ENCODE assay signal across 8 cellular contexts in the genomic region with DNA sequence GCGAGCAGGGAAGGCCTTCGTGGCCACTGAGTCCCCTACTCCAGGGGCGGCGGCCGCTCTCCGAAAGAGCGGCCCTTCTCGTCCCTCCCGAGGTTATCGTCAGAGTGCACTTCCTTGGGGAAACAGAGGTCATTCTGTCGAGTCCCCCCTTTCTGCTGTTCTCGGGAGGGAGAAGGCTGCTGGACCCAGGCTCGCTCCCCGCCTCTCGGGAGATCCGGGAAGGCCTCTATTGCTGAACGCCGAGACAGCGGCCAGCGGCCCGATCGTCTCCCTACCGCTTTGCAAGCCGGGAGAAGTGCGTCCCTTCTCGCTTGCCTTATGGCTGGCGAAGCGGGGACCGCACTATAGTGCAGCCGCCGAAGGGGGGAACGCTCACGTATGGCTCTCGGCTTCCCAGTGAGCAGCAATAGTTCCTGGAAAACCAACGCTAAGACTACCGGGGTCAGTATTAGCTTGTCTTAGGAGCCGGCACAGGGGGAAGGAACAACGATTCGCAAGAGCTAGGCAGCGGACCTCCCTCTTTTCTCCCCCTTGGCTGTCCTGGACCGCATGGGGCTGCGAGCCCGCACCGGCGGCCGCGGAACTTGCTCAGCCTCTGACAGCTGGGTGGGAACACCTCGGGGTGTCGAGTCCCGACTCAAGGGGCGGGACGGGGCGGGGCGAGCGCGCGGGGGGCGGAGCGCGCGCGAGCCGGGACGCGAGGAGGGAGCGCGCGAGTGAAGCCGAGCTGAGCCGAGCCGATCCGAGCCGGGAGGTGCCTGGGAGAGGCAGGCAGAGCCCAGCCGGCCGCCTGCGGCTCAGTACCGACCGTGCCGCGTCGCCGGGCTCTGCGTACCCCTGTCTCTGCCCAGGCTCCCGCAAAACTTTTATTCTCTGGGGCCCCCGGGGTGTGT. TPM values are rescaled to one million over a fixed set of nuclear protein-coding genes. Genes with fewer than 3 reads are reported as not detected.
DNase-seq lines count a peak whose midpoint lies in the region; ATAC-seq and TF ChIP-seq lines count a peak whose summit lies in the region.

No MANE protein-coding gene starts in this region.

- intact Hi-C loops in adrenal gland (cut with DNase I) (no loop called here), heart left ventricle (cut with DNase I) (loop anchor here in 8 of 10 donors (1.0 to 10.0 kb wide), 14 partner anchors 16 to 467 kb away; a partner anchor contains a TSS), posterior cingulate gyrus (cut with DNase I) (loop anchor here (1.0 to 5.0 kb wide), 4 partner anchors 47 to 190 kb away; a partner anchor contains a TSS)

- TF ChIP-seq POLR2A in GM15510 (IDR thresholded peaks at IDR 0.05; ENCODE audit: borderline replicate concordance, extremely low read depth, insufficient read length): peak; percentile 49
- peak; percentile 73 to 90 for TF ChIP-seq POLR2A in adrenal gland (IDR thresholded peaks at IDR 0.05)
- peak; percentile 49 to 92 for TF ChIP-seq POLR2A in heart left ventricle (IDR thresholded peaks at IDR 0.05)

- H3K9me3 ChIP-seq in adrenal gland (replicated peaks in 1 of 3) (no peaks in the 10 kb centered on the region), heart left ventricle (no peaks in the 10 kb centered on the region)

- peaks cover 4% of the 10 kb centered on the region for H3K36me3 Mint-ChIP-seq in type B pancreatic cell

- H3K27me3 Mint-ChIP-seq in type B pancreatic cell: peaks cover 15% of the 10 kb centered on the region

- peak overlapping the region; percentile 98 for H3K27ac Mint-ChIP-seq in type B pancreatic cell

- peak overlapping the region; percentile 71 to 84 (median 82) for H3K4me3 ChIP-seq in adrenal gland
- H3K4me3 ChIP-seq in heart left ventricle: peak overlapping the region; percentile 66 to 93 (median 82)

- peaks cover 23% of the 10 kb centered on the region for H3K4me1 Mint-ChIP-seq in type B pancreatic cell (ENCODE audit: unreplicated experiment)

- H3K36me3 ChIP-seq in adrenal gland (replicated peaks in 1 of 2) (no peaks in the 10 kb centered on the region), heart left ventricle (no peaks in the 10 kb centered on the region)

- H3K27ac ChIP-seq in adrenal gland: peak overlapping the region; percentile 90 to 95 (median 94)
- H3K27ac ChIP-seq in heart left ventricle: peak overlapping the region; percentile 87 to 99 (median 96)

- TF ChIP-seq CTCF in adrenal gland (IDR thresholded peaks at IDR 0.05) (peak in 3 of 6 experiments; percentile 10 to 28 (median 11)), heart left ventricle (IDR thresholded peaks at IDR 0.05) (no peak), type B pancreatic cell (conservative IDR thresholded peaks at IDR 0.05) (no peak)

- DNase-seq in NCI-H1436 (lab: John Stamatoyannopoulos, UW) (peak; percentile 92), T follicular helper cell (ENCODE audit: low read depth) (peak; percentile 86), adrenal gland (peak; percentile 94 to 96 (median 95)), heart left ventricle (peak; percentile 94 to 97 (median 95)), posterior cingulate gyrus (peak; percentile 88 to 99 (median 94)), type B pancreatic cell (ENCODE audit: extremely low spot score, unreplicated experiment) (peak; percentile 89)

- no peaks in the 10 kb centered on the region for H3K27me3 ChIP-seq in adrenal gland
- no peaks in the 10 kb centered on the region for H3K27me3 ChIP-seq in heart left ventricle

- peak; percentile 86 for ATAC-seq in HG02852 (IDR thresholded peaks at IDR 0.05; ENCODE audit: unreplicated experiment)
- peak; percentile 93 to 96 (median 94) for ATAC-seq in heart left ventricle

- H3K4me3 Mint-ChIP-seq in type B pancreatic cell: peak overlapping the region; percentile 98

- H3K9me3 Mint-ChIP-seq in type B pancreatic cell: no peaks in the 10 kb centered on the region

- WGBS in adrenal gland, 4 donors: 0 to 2% (median 0%) methylated on average over 9 to 85 of the region's 85 CpGs
- 0 to 1% (median 0%) methylated on average over 38 to 85 of the region's 85 CpGs for WGBS in heart left ventricle, 4 donors

- H3K4me1 ChIP-seq in adrenal gland (replicated peaks in 1 of 2): peaks cover 15 to 35% of the 10 kb centered on the region in 2 donors
- peaks cover 0 to 38% (median 13%) of the 10 kb centered on the region in 12 donors for H3K4me1 ChIP-seq in heart left ventricle

RNA-seq across cellular contexts. Expression of a gene that starts 0.9 kb away (rescaled TPM):
- total RNA-seq in adrenal gland (10 to 100 TPM; 24.3 to 53.6 (median 39.9) TPM), heart left ventricle (10 to 100 TPM; 31.4 to 89.6 (median 45.9) TPM), type B pancreatic cell (ENCODE audit: low replicate concordance) (28.7 and 29.4 TPM in 2 replicates)
- polyA plus RNA-seq in adrenal gland (10 to 100 TPM in 1 of 3 donors, 1 to 10 TPM in 2; 2.4 to 15.1 (median 5.5) TPM), heart left ventricle (10 to 100 TPM in 1 of 2 donors, 1 to 10 TPM in 1; 6.2 to 14.9 TPM)

Comparison
In these comparisons a context has a peak if more than half of its experiments do, and no peak if none do; other contexts are left out.
1. Peak in every context shown above with its lines: DNase-seq, ATAC-seq, H3K4me3 ChIP-seq and H3K27ac ChIP-seq.
2. intact Hi-C loops: an anchor here in heart left ventricle (1.0 to 10.0 kb wide) and posterior cingulate gyrus (1.0 to 5.0 kb wide); none called in adrenal gland.